1 cellular context compared by ENCODE assay signal in the genomic region with DNA sequence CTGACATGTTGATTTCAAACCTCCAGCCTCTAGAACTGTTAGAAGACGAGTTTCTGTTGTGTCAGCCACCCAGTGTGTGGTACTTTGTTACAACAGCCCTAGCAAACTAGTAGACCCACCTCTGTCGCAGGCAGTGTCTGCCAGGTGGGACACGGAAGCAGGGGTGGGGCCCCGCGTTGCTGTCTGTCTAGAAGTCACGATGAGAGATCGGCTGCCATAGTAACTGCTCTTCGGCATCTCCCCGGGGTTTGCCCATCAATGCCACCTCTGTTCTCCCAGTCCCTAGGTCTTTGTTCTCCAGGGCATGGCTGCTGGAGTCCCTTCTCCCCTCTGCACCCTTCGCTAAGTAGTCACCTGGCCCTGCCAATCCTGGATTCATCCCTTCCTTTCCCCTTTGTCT.
TF ChIP-seq lines count a peak whose summit lies in the region.

No MANE protein-coding gene starts in this region.

TF ChIP-seq in SK-N-SH treated with all-trans-retinoic acid at 6 μM for 48 hours, 23 proteins besides CTCF, POLR2A, EP300 and RAD21 (continued from another document):
- TF ChIP-seq ZFP30 (CRISPR knock-in tag; IDR thresholded peaks at IDR 0.05) (no peak), CSDC2 (CRISPR knock-in tag; IDR thresholded peaks at IDR 0.05) (no peak), RARB (CRISPR knock-in tag; IDR thresholded peaks at IDR 0.05) (no peak)
- TF ChIP-seq, protein P1, sequence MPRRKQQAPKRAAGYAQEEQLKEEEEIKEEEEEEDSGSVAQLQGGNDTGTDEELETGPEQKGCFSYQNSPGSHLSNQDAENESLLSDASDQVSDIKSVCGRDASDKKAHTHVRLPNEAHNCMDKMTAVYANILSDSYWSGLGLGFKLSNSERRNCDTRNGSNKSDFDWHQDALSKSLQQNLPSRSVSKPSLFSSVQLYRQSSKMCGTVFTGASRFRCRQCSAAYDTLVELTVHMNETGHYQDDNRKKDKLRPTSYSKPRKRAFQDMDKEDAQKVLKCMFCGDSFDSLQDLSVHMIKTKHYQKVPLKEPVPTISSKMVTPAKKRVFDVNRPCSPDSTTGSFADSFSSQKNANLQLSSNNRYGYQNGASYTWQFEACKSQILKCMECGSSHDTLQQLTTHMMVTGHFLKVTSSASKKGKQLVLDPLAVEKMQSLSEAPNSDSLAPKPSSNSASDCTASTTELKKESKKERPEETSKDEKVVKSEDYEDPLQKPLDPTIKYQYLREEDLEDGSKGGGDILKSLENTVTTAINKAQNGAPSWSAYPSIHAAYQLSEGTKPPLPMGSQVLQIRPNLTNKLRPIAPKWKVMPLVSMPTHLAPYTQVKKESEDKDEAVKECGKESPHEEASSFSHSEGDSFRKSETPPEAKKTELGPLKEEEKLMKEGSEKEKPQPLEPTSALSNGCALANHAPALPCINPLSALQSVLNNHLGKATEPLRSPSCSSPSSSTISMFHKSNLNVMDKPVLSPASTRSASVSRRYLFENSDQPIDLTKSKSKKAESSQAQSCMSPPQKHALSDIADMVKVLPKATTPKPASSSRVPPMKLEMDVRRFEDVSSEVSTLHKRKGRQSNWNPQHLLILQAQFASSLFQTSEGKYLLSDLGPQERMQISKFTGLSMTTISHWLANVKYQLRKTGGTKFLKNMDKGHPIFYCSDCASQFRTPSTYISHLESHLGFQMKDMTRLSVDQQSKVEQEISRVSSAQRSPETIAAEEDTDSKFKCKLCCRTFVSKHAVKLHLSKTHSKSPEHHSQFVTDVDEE (CRISPR knock-in tag; IDR thresholded peaks at IDR 0.05), result no peak
